In genomic region chr9:32350682-32351081, GRCh38 we compare ENCODE assay signal across 9 cellular contexts. TPM values are rescaled to one million over a fixed set of nuclear protein-coding genes. Genes with fewer than 3 reads are reported as not detected.
DNase-seq lines count a peak whose midpoint lies in the region; ATAC-seq and TF ChIP-seq lines count a peak whose summit lies in the region.
"Had no signal": no experiment of that assay in that cellular context is flagged by ENCODE, and none has a peak within 500 bp of the region (broad histone marks: within the 10 kb centered on the region; RNA-seq: fewer than 3 reads in every experiment).

No MANE protein-coding gene starts in this region.

- H3K27me3 Mint-ChIP-seq in endothelial cell (ENCODE audit: unreplicated experiment) = no peaks in the 10 kb centered on the region

- H3K27ac ChIP-seq in neuronal stem cell (replicated peaks; ENCODE audit: low read length) = no peak overlapping the region

- H3K14ac ChIP-seq in neuronal stem cell (ENCODE audit: low read length) = no peak overlapping the region

- no peak overlapping the region for H2BK15ac ChIP-seq in neuronal stem cell (ENCODE audit: low read length)

- H2BK120ac ChIP-seq in neuronal stem cell (ENCODE audit: low read depth, low read length) = no peak overlapping the region

- no peak overlapping the region for H2BK5ac ChIP-seq in neuronal stem cell (ENCODE audit: low read length)

- H3K27me3 ChIP-seq in neuronal stem cell (ENCODE audit: control insufficient read depth in 3 of 3, insufficient read depth in 3 of 3, low read depth in 1 of 3, low read length in 3 of 3) = no peaks in the 10 kb centered on the region

- no peak overlapping the region for H3K4ac ChIP-seq in neuronal stem cell (ENCODE audit: low read length)

- H2AK5ac ChIP-seq in neuronal stem cell (ENCODE audit: low read depth, low read length) = no peak overlapping the region

- peak; percentile 51 for TF ChIP-seq CTCF in endothelial cell (IDR thresholded peaks at IDR 0.05; ENCODE audit: unreplicated experiment)

- ATAC-seq in HG02798 (IDR thresholded peaks at IDR 0.05; ENCODE audit: poor library complexity, unreplicated experiment) (no peak), HG03469 (IDR thresholded peaks at IDR 0.05; ENCODE audit: unreplicated experiment) (no peak)
- ATAC-seq: activated naive CD8-positive, alpha-beta T cell treated with anti-CD3 and anti-CD28 coated beads, Interleukin-2, amount 50 U/mL, for 24 hours had no signal

- H3K4me2 ChIP-seq in neuronal stem cell (ENCODE audit: insufficient read depth, low read length, poor library complexity, severe bottlenecking) = no peak overlapping the region

- H3K9ac ChIP-seq in neuronal stem cell (ENCODE audit: low read depth, low read length, poor library complexity) = no peak overlapping the region

- no peaks in the 10 kb centered on the region for H3K9me3 ChIP-seq in neuronal stem cell (replicated peaks in 1 of 2; ENCODE audit: control insufficient read depth in 2 of 2, insufficient read depth in 1 of 2, low read depth in 1 of 2, low read length in 2 of 2)

- H2BK12ac ChIP-seq in neuronal stem cell (ENCODE audit: low read length) = no peak overlapping the region

- H3K4me1 Mint-ChIP-seq in endothelial cell (ENCODE audit: unreplicated experiment) = peaks cover 7% of the 10 kb centered on the region
- H3K4me1 Mint-ChIP-seq: activated naive CD8-positive, alpha-beta T cell treated with anti-CD3 and anti-CD28 coated beads, Interleukin-2, amount 50 U/mL, for 24 hours had no signal

- no peaks in the 10 kb centered on the region for H3K36me3 ChIP-seq in neuronal stem cell (replicated peaks in 1 of 2; ENCODE audit: control insufficient read depth in 2 of 2, insufficient read depth in 2 of 2, low read length in 2 of 2)

- DNase-seq in SIG-M5 treated with dmso at 0.1 percent for 504 hours (lab: John Stamatoyannopoulos, UW; ENCODE audit: unreplicated experiment) (peak; percentile 39), SIG-M5 (lab: John Stamatoyannopoulos, UW) (no peak), NCI-H526 treated with DMSO at 0.1 percent for 48 hours (lab: John Stamatoyannopoulos, UW) (peak; percentile 53), endothelial cell (ENCODE audit: low spot score) (no peak), superior temporal gyrus (ENCODE audit: extremely low spot score) (peak; percentile 78), neuronal stem cell (ENCODE audit: low spot score) (no peak)
- DNase-seq: activated naive CD8-positive, alpha-beta T cell treated with anti-CD3 and anti-CD28 coated beads, Interleukin-2, amount 50 U/mL, for 24 hours had no signal

- no peak overlapping the region for H4K8ac ChIP-seq in neuronal stem cell (ENCODE audit: low read depth, low read length)

- no peak overlapping the region for H3K4me3 ChIP-seq in neuronal stem cell (ENCODE audit: low read length in 2 of 2)

- H3K18ac ChIP-seq in neuronal stem cell (ENCODE audit: low read length) = no peak overlapping the region

- H3K36me3 Mint-ChIP-seq in endothelial cell (ENCODE audit: low read depth, unreplicated experiment) = no peaks in the 10 kb centered on the region

- H3K9me3 Mint-ChIP-seq in endothelial cell (ENCODE audit: unreplicated experiment) = no peaks in the 10 kb centered on the region
- H3K9me3 Mint-ChIP-seq: activated naive CD8-positive, alpha-beta T cell treated with anti-CD3 and anti-CD28 coated beads, Interleukin-2, amount 50 U/mL, for 24 hours had no signal

- H3K27ac Mint-ChIP-seq in endothelial cell (ENCODE audit: unreplicated experiment) = no peak overlapping the region
- H3K27ac Mint-ChIP-seq: activated naive CD8-positive, alpha-beta T cell treated with anti-CD3 and anti-CD28 coated beads, Interleukin-2, amount 50 U/mL, for 24 hours had no signal

- no peak overlapping the region for H4K91ac ChIP-seq in neuronal stem cell (ENCODE audit: low read depth, low read length, poor library complexity)

- no peak overlapping the region for H2AFZ ChIP-seq in neuronal stem cell (ENCODE audit: low read length)

- H3K4me3 Mint-ChIP-seq in endothelial cell (ENCODE audit: unreplicated experiment) = no peak overlapping the region
- H3K4me3 Mint-ChIP-seq: activated naive CD8-positive, alpha-beta T cell treated with anti-CD3 and anti-CD28 coated beads, Interleukin-2, amount 50 U/mL, for 24 hours had no signal

- H3K4me1 ChIP-seq in neuronal stem cell (ENCODE audit: control insufficient read depth in 2 of 2, insufficient read depth in 1 of 2, low read depth in 1 of 2, low read length in 2 of 2) = peaks cover 2 to 3% of the 10 kb centered on the region in 2 donors

- no peak overlapping the region for H3K23ac ChIP-seq in neuronal stem cell (ENCODE audit: low read depth, low read length, poor library complexity)

- H3K79me1 ChIP-seq in neuronal stem cell (ENCODE audit: low read depth, low read length) = no peaks in the 10 kb centered on the region

RNA-seq across cellular contexts. Expression of gene ACO1, which starts 33.8 kb away (rescaled TPM):
- 30.6 TPM for total RNA-seq in endothelial cell (ENCODE audit: unreplicated experiment)
- polyA plus RNA-seq in neuronal stem cell (2013, experiment 1 of 2) = 16.0 TPM
- polyA plus RNA-seq in neuronal stem cell (2013, experiment 2 of 2) = 16.0 TPM

Comparison
In these comparisons a context has a peak if more than half of its experiments do, and no peak if none do; other contexts are left out.
1. DNase-seq: peak in SIG-M5 treated with dmso at 0.1 percent for 504 hours (single experiment), NCI-H526 treated with DMSO at 0.1 percent for 48 hours (single experiment) and superior temporal gyrus (single experiment); none in SIG-M5 (single experiment), endothelial cell (single experiment) and neuronal stem cell (single experiment).